In the genomic region with DNA sequence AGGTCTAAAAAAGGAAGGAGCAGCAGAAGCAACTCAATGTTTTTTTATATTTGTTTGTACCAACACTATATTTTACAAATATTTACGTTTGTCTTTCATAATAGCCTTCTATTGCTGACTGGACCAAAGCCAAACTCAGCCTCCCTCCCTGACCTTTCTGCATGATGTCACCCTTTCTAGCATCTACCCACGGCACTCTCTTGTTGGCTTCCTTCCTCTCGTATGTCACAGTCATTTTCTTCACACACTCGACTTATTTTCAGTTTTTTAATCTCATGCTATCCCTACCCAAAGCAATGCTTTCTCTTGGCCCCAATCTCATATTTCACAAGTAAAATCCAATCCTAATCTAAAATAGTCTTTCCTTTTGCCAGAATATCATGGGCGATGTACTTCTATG, we compare ENCODE assay signal across 8 cellular contexts. TPM values are rescaled to one million over a fixed set of nuclear protein-coding genes. Genes with fewer than 3 reads are reported as not detected.
A peak's percentile ranks its signal among the peaks of the same experiment; 100 is the strongest.
DNase-seq lines count a peak whose midpoint lies in the region; ATAC-seq and TF ChIP-seq lines count a peak whose summit lies in the region.

No MANE protein-coding gene starts in this region.

- DNase-seq in HCEC 1CT (peak; percentile 24), adrenal gland (peak in 2 of 7 donors; percentile 24), iris pigment epithelial cell (ENCODE audit: low read depth) (peak; percentile 67), spleen (no peak), T1000 (lab: John Stamatoyannopoulos, UW) (no peak)
- DNase-seq in stimulated activated CD4-positive, alpha-beta T cell treated with anti-CD3 and anti-CD28 coated beads, Interleukin-2, amount 100 ng/mL, for 48 hours, result no peak

- H3K27ac ChIP-seq in adrenal gland (peak overlapping the region in 3 of 5 donors; percentile 30 to 40 (median 33)), spleen (peak overlapping the region in 6 of 8 donors; percentile 5 to 60 (median 36))

- intact Hi-C loops in adrenal gland (cut with DNase I), result loop anchor here (2.0 to 10.0 kb wide), 4 partner anchors 211 to 541 kb away; partner anchors contain the start of gene NHLRC1 (in 1 of the 2)
- intact Hi-C loops in spleen (cut with DNase I; ENCODE audit: low total_unique reads), result loop anchor here (5.0 kb wide), 2 partner anchors 218 to 427 kb away; no protein-coding TSS in a partner anchor

- no peak for TF ChIP-seq POLR2A in adrenal gland (IDR thresholded peaks at IDR 0.05)
- no peak for TF ChIP-seq POLR2A in spleen (IDR thresholded peaks at IDR 0.05)

- TF ChIP-seq CTCF in adrenal gland (IDR thresholded peaks at IDR 0.05) (no peak), spleen (IDR thresholded peaks at IDR 0.05 in 8 of 11, conservative IDR thresholded peaks at IDR 0.05 in 3 of 11) (no peak)

- peaks cover 0 to 5% of the 10 kb centered on the region in 2 donors for H3K4me1 ChIP-seq in adrenal gland (replicated peaks in 1 of 2)
- peaks cover 0 to 31% (median 13%) of the 10 kb centered on the region in 6 donors for H3K4me1 ChIP-seq in spleen

- H3K36me3 ChIP-seq in adrenal gland (replicated peaks in 1 of 2) (no peaks in the 10 kb centered on the region), spleen (no peaks in the 10 kb centered on the region)

- H3K9me3 ChIP-seq in adrenal gland (replicated peaks in 1 of 3), result no peaks in the 10 kb centered on the region
- no peaks in the 10 kb centered on the region for H3K9me3 ChIP-seq in spleen

- WGBS in adrenal gland, 4 donors, result 7 to 21% (median 14%) methylated on average over 5 of the region's 5 CpGs
- WGBS in spleen, 5 donors, result 20 to 35% (median 22%) methylated on average over 5 of the region's 5 CpGs

- peak overlapping the region in 1 of 4 donors; percentile 9 for H3K4me3 ChIP-seq in adrenal gland
- no peak overlapping the region for H3K4me3 ChIP-seq in spleen

- H3K27me3 ChIP-seq in adrenal gland, result no peaks in the 10 kb centered on the region
- peaks cover 0 to 21% (median 5%) of the 10 kb centered on the region in 7 donors for H3K27me3 ChIP-seq in spleen (replicated peaks in 1 of 7)

- ATAC-seq in GM19455 (IDR thresholded peaks at IDR 0.05; ENCODE audit: unreplicated experiment) (no peak), HG02973 (IDR thresholded peaks at IDR 0.05; ENCODE audit: unreplicated experiment) (no peak)

RNA-seq across cellular contexts. Expression of gene FAM8A1, which starts 16.3 kb away (rescaled TPM):
- total RNA-seq in adrenal gland (10 to 100 TPM; 20.9 to 33.1 (median 23.7) TPM), spleen (10 to 100 TPM; 17.0 to 31.5 (median 22.8) TPM)
- polyA plus RNA-seq in adrenal gland (10 to 100 TPM in 1 of 3 donors, 1 to 10 TPM in 2; 6.5 to 34.7 (median 9.4) TPM), spleen (1 to 10 TPM; 3.0 to 5.1 (median 5.0) TPM)

Comparison
In these comparisons a context has a peak if more than half of its experiments do, and no peak if none do; other contexts are left out.
1. DNase-seq: peak in HCEC 1CT (single experiment) and iris pigment epithelial cell (single experiment); none in spleen (single experiment), T1000 (single experiment) and stimulated activated CD4-positive, alpha-beta T cell treated with anti-CD3 and anti-CD28 coated beads, Interleukin-2, amount 100 ng/mL, for 48 hours (0 of 2).